Comparison of ENCODE assay signal across 17 cellular contexts in the genomic region with DNA sequence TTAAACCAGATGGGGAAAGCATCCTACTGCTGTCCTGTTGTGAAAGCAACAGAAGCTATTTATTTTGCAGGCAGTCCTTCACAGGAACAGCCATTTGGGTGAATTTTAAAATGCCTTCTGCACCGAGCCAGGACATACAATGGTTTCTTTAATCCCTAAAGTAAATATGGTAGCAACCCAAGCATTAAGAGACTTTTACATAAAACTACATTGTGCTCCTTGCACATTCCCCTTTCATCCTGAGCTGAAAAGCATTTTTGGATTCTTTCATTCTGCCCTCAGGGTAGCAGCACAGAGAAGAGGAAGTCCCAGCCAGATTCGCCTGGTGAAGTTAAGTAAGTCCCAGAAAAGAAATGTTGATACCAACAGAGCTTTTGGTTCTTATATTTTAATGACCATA.
A peak's percentile ranks its signal among the peaks of the same experiment; 100 is the strongest.
DNase-seq lines count a peak whose midpoint lies in the region; ATAC-seq, FAIRE-seq and TF ChIP-seq lines count a peak whose summit lies in the region.
"Had no signal": no experiment of that assay in that cellular context is flagged by ENCODE, and none has a peak within 500 bp of the region (broad histone marks: within the 10 kb centered on the region; RNA-seq: fewer than 3 reads in every experiment).

No MANE protein-coding gene starts in this region.

- peak overlapping the region; percentile 44 for H3K27ac Mint-ChIP-seq in neural crest cell (ENCODE audit: unreplicated experiment)
- H3K27ac Mint-ChIP-seq: activated B cell treated with CpG ODN at 0.5 μM for 24 hours; activated naive CD8-positive, alpha-beta T cell had no signal

- peaks cover 37% of the 10 kb centered on the region for H3K4me1 Mint-ChIP-seq in neural crest cell
- H3K4me1 Mint-ChIP-seq: activated B cell treated with CpG ODN at 0.5 μM for 24 hours had no signal

- no peak overlapping the region for H2BK5ac ChIP-seq in mesenchymal stem cell (ENCODE audit: low read depth, low read length, poor library complexity, severe bottlenecking)

- H3K4me1 ChIP-seq in NT2/D1 (ENCODE audit: insufficient read depth, insufficient read length), result no peaks in the 10 kb centered on the region
- H3K4me1 ChIP-seq in right atrium auricular region, result no peaks in the 10 kb centered on the region
- H3K4me1 ChIP-seq in mesenchymal stem cell (ENCODE audit: control insufficient read depth, insufficient read depth, low read depth, low read length), result no peaks in the 10 kb centered on the region

- no peak overlapping the region for H3K18ac ChIP-seq in mesenchymal stem cell (ENCODE audit: low read depth in 1 of 2, low read length in 2 of 2)

- TF ChIP-seq CTCF in bronchial epithelial cell (IDR thresholded peaks at IDR 0.05; ENCODE audit: insufficient read depth, low read length, severe bottlenecking) (no peak), neural crest cell (conservative IDR thresholded peaks at IDR 0.05) (no peak), right atrium auricular region (IDR thresholded peaks at IDR 0.05) (no peak)

- H2BK120ac ChIP-seq in mesenchymal stem cell (ENCODE audit: low read depth, low read length), result no peak overlapping the region

- no peaks in the 10 kb centered on the region for H3K9me3 Mint-ChIP-seq in neural crest cell
- H3K9me3 Mint-ChIP-seq: activated B cell treated with CpG ODN at 0.5 μM for 24 hours had no signal

- no peaks in the 10 kb centered on the region for H3K27me3 ChIP-seq in NT2/D1 (ENCODE audit: insufficient read depth, insufficient read length)
- no peaks in the 10 kb centered on the region for H3K27me3 ChIP-seq in bronchial epithelial cell (ENCODE audit: control insufficient read depth, insufficient read depth, low read length)
- no peaks in the 10 kb centered on the region for H3K27me3 ChIP-seq in right atrium auricular region
- no peaks in the 10 kb centered on the region for H3K27me3 ChIP-seq in mesenchymal stem cell (ENCODE audit: control insufficient read depth in 1 of 2, insufficient read depth in 1 of 2, low read length in 2 of 2)

- no peak overlapping the region for H3K4me2 ChIP-seq in mesenchymal stem cell (ENCODE audit: low read length, poor library complexity, severe bottlenecking)

- H3K27ac ChIP-seq in right atrium auricular region, result no peak overlapping the region
- no peak overlapping the region for H3K27ac ChIP-seq in mesenchymal stem cell (ENCODE audit: low read length, poor library complexity, severe bottlenecking)

- H4K8ac ChIP-seq in mesenchymal stem cell (ENCODE audit: low read length), result no peak overlapping the region

- no peak overlapping the region for H2AK5ac ChIP-seq in mesenchymal stem cell (ENCODE audit: low read length, severe bottlenecking)

- H3K4me3 ChIP-seq in NT2/D1 (ENCODE audit: insufficient read length, low read depth) (no peak overlapping the region), bronchial epithelial cell (ENCODE audit: low read depth, low read length) (no peak overlapping the region), right atrium auricular region (no peak overlapping the region), mesenchymal stem cell (ENCODE audit: insufficient read depth in 1 of 2, low read depth in 1 of 2, low read length in 2 of 2) (no peak overlapping the region)

- peaks cover 11% of the 10 kb centered on the region; the same call in 1 of the 2 replicates for H3K9me3 ChIP-seq in NT2/D1 (ENCODE audit: insufficient read depth, low read length)
- no peaks in the 10 kb centered on the region for H3K9me3 ChIP-seq in right atrium auricular region
- no peaks in the 10 kb centered on the region for H3K9me3 ChIP-seq in mesenchymal stem cell (ENCODE audit: control insufficient read depth, low read length)

- no peak overlapping the region for H3K4ac ChIP-seq in mesenchymal stem cell (ENCODE audit: low read depth in 1 of 2, low read length in 2 of 2)

- no peak overlapping the region for H3K14ac ChIP-seq in mesenchymal stem cell (ENCODE audit: low read length in 2 of 2)

- peak overlapping the region; percentile 63 for H3K4me3 Mint-ChIP-seq in neural crest cell
- H3K4me3 Mint-ChIP-seq: activated B cell treated with CpG ODN at 0.5 μM for 24 hours; activated naive CD8-positive, alpha-beta T cell had no signal

- DNase-seq in H4 (ENCODE audit: low spot score), result peak; percentile 19
- DNase-seq in NT2/D1 (ENCODE audit: low read depth, low spot score), result peak; percentile 42
- peak; percentile 24 for DNase-seq in bronchial epithelial cell (ENCODE audit: low read depth)
- DNase-seq in neural crest cell (ENCODE audit: low read depth, low spot score), result no peak
- no peak for DNase-seq in right atrium auricular region (ENCODE audit: low spot score)
- no peak for DNase-seq in mesenchymal stem cell
- DNase-seq in germinal center (ENCODE audit: low spot score), result no peak
- DNase-seq: activated B cell treated with CpG ODN at 0.5 μM for 24 hours; NCI-H1092 treated with DMSO at 0.1 percent for 48 hours; NCI-H510A; right cardiac atrium; SHP77; stimulated activated naive CD8-positive, alpha-beta T cell treated with anti-CD3 and anti-CD28 coated beads, Interleukin-15, Interleukin-2, amounts not matched to agents 100 U/mL and 50 U/mL, for 24 hours had no signal

- H3K36me3 Mint-ChIP-seq in neural crest cell (ENCODE audit: low read depth), result no peaks in the 10 kb centered on the region
- H3K36me3 Mint-ChIP-seq: activated naive CD8-positive, alpha-beta T cell had no signal

- H3K9ac ChIP-seq in NT2/D1 (ENCODE audit: insufficient read length, low read depth), result no peak overlapping the region
- no peak overlapping the region for H3K9ac ChIP-seq in mesenchymal stem cell (ENCODE audit: low read length)

- no peaks in the 10 kb centered on the region for H3K27me3 Mint-ChIP-seq in neural crest cell (ENCODE audit: low read depth)
- H3K27me3 Mint-ChIP-seq: activated naive CD8-positive, alpha-beta T cell had no signal

- 53% methylated on average over 2 of the region's 2 CpGs for WGBS in mesenchymal stem cell

- no peak overlapping the region for H3K23ac ChIP-seq in mesenchymal stem cell (ENCODE audit: low read length in 2 of 2)

- H3K79me1 ChIP-seq in mesenchymal stem cell (replicated peaks; ENCODE audit: low read length, poor library complexity, severe bottlenecking), result no peaks in the 10 kb centered on the region

- H4K91ac ChIP-seq in mesenchymal stem cell (ENCODE audit: low read length), result no peak overlapping the region

- H2BK12ac ChIP-seq in mesenchymal stem cell (ENCODE audit: low read length in 2 of 2), result no peak overlapping the region

- no peak overlapping the region for H2AFZ ChIP-seq in mesenchymal stem cell (ENCODE audit: low read depth, low read length)

- no peak for ATAC-seq in GM21515 (IDR thresholded peaks at IDR 0.05; ENCODE audit: unreplicated experiment)
- ATAC-seq: right cardiac atrium; stimulated activated naive CD8-positive, alpha-beta T cell treated with anti-CD3 and anti-CD28 coated beads, Interleukin-15, Interleukin-2, amounts not matched to agents 100 U/mL and 50 U/mL, for 24 hours had no signal

- no peak for FAIRE-seq in bronchial epithelial cell (lab: Jason Lieb, UNC)
- FAIRE-seq: GM18507, H54 had no signal

- H2BK15ac ChIP-seq in mesenchymal stem cell (ENCODE audit: low read depth, poor library complexity, severe bottlenecking), result no peak overlapping the region

- H3K36me3 ChIP-seq in NT2/D1 (ENCODE audit: insufficient read depth, insufficient read length, low read length) (no peaks in the 10 kb centered on the region), bronchial epithelial cell (ENCODE audit: control insufficient read depth, insufficient read depth, low read length) (no peaks in the 10 kb centered on the region), right atrium auricular region (no peaks in the 10 kb centered on the region), mesenchymal stem cell (ENCODE audit: control insufficient read depth in 1 of 2, insufficient read depth in 2 of 2, low read depth in 1 of 2, low read length in 2 of 2) (no peaks in the 10 kb centered on the region)

Comparison
In these comparisons a context has a peak if more than half of its experiments do, and no peak if none do; other contexts are left out.
1. DNase-seq: peak in H4 (single experiment), NT2/D1 (single experiment) and bronchial epithelial cell (single experiment); none in neural crest cell (single experiment), right atrium auricular region (single experiment), mesenchymal stem cell (single experiment) and germinal center (single experiment).